Comparison of ENCODE assay signal across 13 cellular contexts in genomic region chr1:230292739-230293720, GRCh38.
DNase-seq lines count a peak whose midpoint lies in the region; ATAC-seq and TF ChIP-seq lines count a peak whose summit lies in the region.
"Had no signal": no experiment of that assay in that cellular context is flagged by ENCODE, and none has a peak within 500 bp of the region (broad histone marks: within the 10 kb centered on the region; RNA-seq: fewer than 3 reads in every experiment).

No MANE protein-coding gene starts in this region.

- no peaks in the 10 kb centered on the region for H3K4me1 ChIP-seq in suprapubic skin

- H3K4me3 ChIP-seq in suprapubic skin, result no peak overlapping the region

- DNase-seq in activated T-cell treated with anti-CD3 and anti-CD28 coated beads, Interleukin-2, amount 50 U/mL, for 24 hours, result peak; percentile 11
- no peak for DNase-seq in activated T-cell treated with anti-CD3 and anti-CD28 coated beads, Interleukin-2, amount 50 U/mL, for 72 hours
- DNase-seq in NCI-H2196 treated with DMSO at 0.1 percent for 48 hours (lab: John Stamatoyannopoulos, UW; ENCODE audit: unreplicated experiment) (peak; percentile 27), chondrocyte (ENCODE audit: low spot score) (peak; percentile 77), suprapubic skin (ENCODE audit: low spot score in 2 of 2) (peak; percentile 22 to 32), GM10266 (ENCODE audit: extremely low spot score) (no peak)
- DNase-seq: stimulated activated CD4-positive, alpha-beta T cell treated with anti-CD3 and anti-CD28 coated beads, Interleukin-15, amount 100 ng/mL, for 24 hours had no signal

- no peak for TF ChIP-seq EP300 in suprapubic skin (IDR thresholded peaks at IDR 0.05)

- TF ChIP-seq POLR2A in suprapubic skin (IDR thresholded peaks at IDR 0.05), result no peak

- H3K36me3 Mint-ChIP-seq in activated T-cell treated with anti-CD3 and anti-CD28 coated beads, Interleukin-2, amount 50 U/mL, for 24 hours (ENCODE audit: low read depth), result no peaks in the 10 kb centered on the region
- no peaks in the 10 kb centered on the region for H3K36me3 Mint-ChIP-seq in activated T-cell treated with anti-CD3 and anti-CD28 coated beads, Interleukin-2, amount 50 U/mL, for 72 hours (ENCODE audit: insufficient read depth in 2 of 2)
- H3K36me3 Mint-ChIP-seq in chondrocyte (ENCODE audit: low read depth), result no peaks in the 10 kb centered on the region
- H3K36me3 Mint-ChIP-seq: stimulated activated effector memory CD8-positive, alpha-beta T cell treated with anti-CD3 and anti-CD28 coated beads, Interleukin-12 subunit alpha, Interleukin-12 subunit beta, amount 100 ng/mL, for 72 hours had no signal

- WGBS in suprapubic skin, result 53% methylated on average over 13 of the region's 19 CpGs

- H3K27ac Mint-ChIP-seq in activated T-cell treated with anti-CD3 and anti-CD28 coated beads, Interleukin-2, amount 50 U/mL, for 24 hours, result no peak overlapping the region
- H3K27ac Mint-ChIP-seq in activated T-cell treated with anti-CD3 and anti-CD28 coated beads, Interleukin-2, amount 50 U/mL, for 72 hours, result no peak overlapping the region
- H3K27ac Mint-ChIP-seq in chondrocyte (ENCODE audit: unreplicated experiment), result no peak overlapping the region
- H3K27ac Mint-ChIP-seq: activated T-helper 1 cell treated with anti-CD3 and anti-CD28 coated beads, Interleukin-12 subunit alpha, Interleukin-12 subunit beta, Interleukin-2, Interleukin-4 antibody, amounts not matched to agents 30 ng/mL and 10 ng/mL and 1 ng/mL, durations not matched to agents 14 hours and 24 hours and 36 hours; nephron; stimulated activated effector memory CD8-positive, alpha-beta T cell treated with anti-CD3 and anti-CD28 coated beads, Interleukin-12 subunit alpha, Interleukin-12 subunit beta, amount 100 ng/mL, for 72 hours had no signal

- peaks cover 16% of the 10 kb centered on the region for H3K27me3 ChIP-seq in suprapubic skin

- no peak for TF ChIP-seq CTCF in chondrocyte (IDR thresholded peaks at IDR 0.05)
- no peak for TF ChIP-seq CTCF in suprapubic skin (IDR thresholded peaks at IDR 0.05)
- no peak for TF ChIP-seq CTCF in GM10266 (IDR thresholded peaks at IDR 0.05; ENCODE audit: control insufficient read depth, insufficient read depth, low read depth, missing control alignments)

- H3K4me1 Mint-ChIP-seq in activated T-cell treated with anti-CD3 and anti-CD28 coated beads, Interleukin-2, amount 50 U/mL, for 24 hours (ENCODE audit: low read depth), result peaks cover 3% of the 10 kb centered on the region
- peaks cover 9% of the 10 kb centered on the region for H3K4me1 Mint-ChIP-seq in activated T-cell treated with anti-CD3 and anti-CD28 coated beads, Interleukin-2, amount 50 U/mL, for 72 hours (ENCODE audit: low read depth)
- H3K4me1 Mint-ChIP-seq in chondrocyte (ENCODE audit: low read depth), result no peaks in the 10 kb centered on the region

- H3K9me3 Mint-ChIP-seq in activated T-cell treated with anti-CD3 and anti-CD28 coated beads, Interleukin-2, amount 50 U/mL, for 24 hours, result no peaks in the 10 kb centered on the region
- H3K9me3 Mint-ChIP-seq in activated T-cell treated with anti-CD3 and anti-CD28 coated beads, Interleukin-2, amount 50 U/mL, for 72 hours, result no peaks in the 10 kb centered on the region
- H3K9me3 Mint-ChIP-seq in chondrocyte (ENCODE audit: low read depth), result no peaks in the 10 kb centered on the region
- H3K9me3 Mint-ChIP-seq: activated T-helper 1 cell treated with anti-CD3 and anti-CD28 coated beads, Interleukin-12 subunit alpha, Interleukin-12 subunit beta, Interleukin-2, Interleukin-4 antibody, amounts not matched to agents 30 ng/mL and 10 ng/mL and 1 ng/mL, durations not matched to agents 14 hours and 24 hours and 36 hours; nephron; stimulated activated effector memory CD8-positive, alpha-beta T cell treated with anti-CD3 and anti-CD28 coated beads, Interleukin-12 subunit alpha, Interleukin-12 subunit beta, amount 100 ng/mL, for 72 hours had no signal

- H3K9me3 ChIP-seq in suprapubic skin, result no peaks in the 10 kb centered on the region

- ATAC-seq in activated T-cell treated with anti-CD3 and anti-CD28 coated beads, Interleukin-2, amount 50 U/mL, for 72 hours (replicated peaks in 1 of 2), result no peak
- ATAC-seq in GM18868 (IDR thresholded peaks at IDR 0.05; ENCODE audit: unreplicated experiment) (no peak), HG02852 (IDR thresholded peaks at IDR 0.05; ENCODE audit: unreplicated experiment) (no peak)
- ATAC-seq: stimulated activated effector memory CD8-positive, alpha-beta T cell treated with anti-CD3 and anti-CD28 coated beads, Interleukin-12 subunit alpha, Interleukin-12 subunit beta, amount 100 ng/mL, for 72 hours had no signal

- H3K27me3 Mint-ChIP-seq in activated T-cell treated with anti-CD3 and anti-CD28 coated beads, Interleukin-2, amount 50 U/mL, for 24 hours, result peaks cover 41% of the 10 kb centered on the region
- H3K27me3 Mint-ChIP-seq in activated T-cell treated with anti-CD3 and anti-CD28 coated beads, Interleukin-2, amount 50 U/mL, for 72 hours (ENCODE audit: low read depth), result peaks cover 36% of the 10 kb centered on the region
- peaks cover 17% of the 10 kb centered on the region for H3K27me3 Mint-ChIP-seq in chondrocyte (ENCODE audit: low read depth)

- no peak overlapping the region for H3K4me3 Mint-ChIP-seq in activated T-cell treated with anti-CD3 and anti-CD28 coated beads, Interleukin-2, amount 50 U/mL, for 24 hours
- H3K4me3 Mint-ChIP-seq in activated T-cell treated with anti-CD3 and anti-CD28 coated beads, Interleukin-2, amount 50 U/mL, for 72 hours, result no peak overlapping the region
- no peak overlapping the region for H3K4me3 Mint-ChIP-seq in chondrocyte (ENCODE audit: unreplicated experiment)
- H3K4me3 Mint-ChIP-seq: activated T-helper 1 cell treated with anti-CD3 and anti-CD28 coated beads, Interleukin-12 subunit alpha, Interleukin-12 subunit beta, Interleukin-2, Interleukin-4 antibody, amounts not matched to agents 30 ng/mL and 10 ng/mL and 1 ng/mL, durations not matched to agents 14 hours and 24 hours and 36 hours; nephron; stimulated activated effector memory CD8-positive, alpha-beta T cell treated with anti-CD3 and anti-CD28 coated beads, Interleukin-12 subunit alpha, Interleukin-12 subunit beta, amount 100 ng/mL, for 72 hours had no signal

- no peak overlapping the region for H3K27ac ChIP-seq in suprapubic skin
- H3K27ac ChIP-seq: KMS-11 had no signal

- no peaks in the 10 kb centered on the region for H3K36me3 ChIP-seq in suprapubic skin

Comparison
In these comparisons a context has a peak if more than half of its experiments do, and no peak if none do; other contexts are left out.
1. DNase-seq: peak in activated T-cell treated with anti-CD3 and anti-CD28 coated beads, Interleukin-2, amount 50 U/mL, for 24 hours (single experiment), NCI-H2196 treated with DMSO at 0.1 percent for 48 hours (single experiment), chondrocyte (single experiment) and suprapubic skin (2 of 2); none in activated T-cell treated with anti-CD3 and anti-CD28 coated beads, Interleukin-2, amount 50 U/mL, for 72 hours (0 of 2) and GM10266 (single experiment).